8 cellular contexts compared by ENCODE assay signal in genomic region chr16:77211880-77212735, GRCh38. TPM values are rescaled to one million over a fixed set of nuclear protein-coding genes. Genes with fewer than 3 reads are reported as not detected.
DNase-seq lines count a peak whose midpoint lies in the region; ATAC-seq lines count a peak whose summit lies in the region.

No MANE protein-coding gene starts in this region.

- POLR2A ChIA-PET in activated CD4-positive, alpha-beta T cell treated with anti-CD3 and anti-CD28 coated beads, Interleukin-2, amount 10 ng/mL, durations not matched to agents 7 days and 5 days (lab: Charles Lee) = no interaction called here

- peak overlapping the region; percentile 80 for H3K27ac Mint-ChIP-seq in activated CD4-positive, alpha-beta T cell treated with anti-CD3 and anti-CD28 coated beads, Interleukin-2, amount 10 ng/mL, durations not matched to agents 7 days and 5 days
- H3K27ac Mint-ChIP-seq in stimulated activated effector memory CD8-positive, alpha-beta T cell treated with anti-CD3 and anti-CD28 coated beads, Interleukin-12 subunit alpha, Interleukin-12 subunit beta, amount 100 ng/mL, for 72 hours = peak overlapping the region; percentile 70

- no peaks in the 10 kb centered on the region for H3K36me3 ChIP-seq in mucosa of stomach (ENCODE audit: control insufficient read depth, insufficient read depth, low read length)

- peak; percentile 29 for DNase-seq in A172 (ENCODE audit: low spot score)
- peak; percentile 32 for DNase-seq in NCI-H2227 treated with DMSO at 0.1 percent for 48 hours (lab: John Stamatoyannopoulos, UW)
- peak; percentile 75 for DNase-seq in activated CD4-positive, alpha-beta T cell treated with anti-CD3 and anti-CD28 coated beads, Interleukin-2, amount 10 ng/mL, durations not matched to agents 7 days and 5 days
- peak; percentile 86 for DNase-seq in ecto neural progenitor cell (ENCODE audit: low spot score)
- peak; percentile 55 to 83 for DNase-seq in stimulated activated effector memory CD8-positive, alpha-beta T cell treated with anti-CD3 and anti-CD28 coated beads, Interleukin-12 subunit alpha, Interleukin-12 subunit beta, amount 100 ng/mL, for 72 hours (ENCODE audit: low spot score in 2 of 2)

- H3K27me3 Mint-ChIP-seq in activated CD4-positive, alpha-beta T cell treated with anti-CD3 and anti-CD28 coated beads, Interleukin-2, amount 10 ng/mL, durations not matched to agents 7 days and 5 days = no peaks in the 10 kb centered on the region

- peaks cover 10% of the 10 kb centered on the region for H3K4me1 Mint-ChIP-seq in activated CD4-positive, alpha-beta T cell treated with anti-CD3 and anti-CD28 coated beads, Interleukin-2, amount 10 ng/mL, durations not matched to agents 7 days and 5 days
- peaks cover 19% of the 10 kb centered on the region for H3K4me1 Mint-ChIP-seq in stimulated activated effector memory CD8-positive, alpha-beta T cell treated with anti-CD3 and anti-CD28 coated beads, Interleukin-12 subunit alpha, Interleukin-12 subunit beta, amount 100 ng/mL, for 72 hours

- H3K9me3 Mint-ChIP-seq in activated CD4-positive, alpha-beta T cell treated with anti-CD3 and anti-CD28 coated beads, Interleukin-2, amount 10 ng/mL, durations not matched to agents 7 days and 5 days = no peaks in the 10 kb centered on the region
- no peaks in the 10 kb centered on the region for H3K9me3 Mint-ChIP-seq in stimulated activated effector memory CD8-positive, alpha-beta T cell treated with anti-CD3 and anti-CD28 coated beads, Interleukin-12 subunit alpha, Interleukin-12 subunit beta, amount 100 ng/mL, for 72 hours

- H3K36me3 Mint-ChIP-seq in activated CD4-positive, alpha-beta T cell treated with anti-CD3 and anti-CD28 coated beads, Interleukin-2, amount 10 ng/mL, durations not matched to agents 7 days and 5 days (ENCODE audit: low read depth) = no peaks in the 10 kb centered on the region
- H3K36me3 Mint-ChIP-seq in stimulated activated effector memory CD8-positive, alpha-beta T cell treated with anti-CD3 and anti-CD28 coated beads, Interleukin-12 subunit alpha, Interleukin-12 subunit beta, amount 100 ng/mL, for 72 hours = no peaks in the 10 kb centered on the region

- peak overlapping the region; percentile 47 for H3K9ac ChIP-seq in mucosa of stomach (ENCODE audit: low read length)

- peak overlapping the region; percentile 36 for H3K4me3 ChIP-seq in mucosa of stomach (ENCODE audit: low read length)

- H3K27me3 ChIP-seq in mucosa of stomach (ENCODE audit: control insufficient read depth, insufficient read depth, low read length) = peaks cover 26% of the 10 kb centered on the region

- peak overlapping the region; percentile 78 for H3K4me3 Mint-ChIP-seq in activated CD4-positive, alpha-beta T cell treated with anti-CD3 and anti-CD28 coated beads, Interleukin-2, amount 10 ng/mL, durations not matched to agents 7 days and 5 days
- peak overlapping the region; percentile 80 for H3K4me3 Mint-ChIP-seq in stimulated activated effector memory CD8-positive, alpha-beta T cell treated with anti-CD3 and anti-CD28 coated beads, Interleukin-12 subunit alpha, Interleukin-12 subunit beta, amount 100 ng/mL, for 72 hours

- no peaks in the 10 kb centered on the region for H3K4me1 ChIP-seq in mucosa of stomach (ENCODE audit: control insufficient read depth, insufficient read depth, low read length)

- CTCF ChIA-PET in activated CD4-positive, alpha-beta T cell treated with anti-CD3 and anti-CD28 coated beads, Interleukin-2, amount 10 ng/mL, durations not matched to agents 7 days and 5 days (lab: Charles Lee) = interaction anchor here (1.5 kb wide), 1 partner anchor 11 kb away, joined by 5 read pairs; no protein-coding TSS in a partner anchor

- H3K9me3 ChIP-seq in mucosa of stomach (ENCODE audit: control insufficient read depth, low read length) = no peaks in the 10 kb centered on the region

- ATAC-seq in GM18867 (IDR thresholded peaks at IDR 0.05; ENCODE audit: unreplicated experiment) = peak; percentile 68
- ATAC-seq in HG03066 (IDR thresholded peaks at IDR 0.05; ENCODE audit: low read depth, unreplicated experiment) = peak; percentile 62
- peak; percentile 83 for ATAC-seq in stimulated activated effector memory CD8-positive, alpha-beta T cell treated with anti-CD3 and anti-CD28 coated beads, Interleukin-12 subunit alpha, Interleukin-12 subunit beta, amount 100 ng/mL, for 72 hours

RNA-seq across cellular contexts. Expression of gene SYCE1L, which starts 12.9 kb away (rescaled TPM):
- total RNA-seq in A172 (2014; rRNA removed; shearing (Covaris generic)) = 0.12 TPM in 1 of 2 replicates, not detected in the other
- total RNA-seq in activated CD4-positive, alpha-beta T cell treated with anti-CD3 and anti-CD28 coated beads, Interleukin-2, amount 10 ng/mL, durations not matched to agents 7 days and 5 days = 10 to 100 TPM in 1 of 2 experiments, 1 to 10 TPM in 1; 6.6 to 11.1 TPM

RNA-seq across cellular contexts. Expression of gene MON1B, which starts 21.1 kb away (rescaled TPM):
- total RNA-seq in A172 (2014; rRNA removed; shearing (Covaris generic)) = 8.5 and 10.7 TPM in 2 replicates
- 10 to 100 TPM; 62.8 to 70.7 TPM for total RNA-seq in activated CD4-positive, alpha-beta T cell treated with anti-CD3 and anti-CD28 coated beads, Interleukin-2, amount 10 ng/mL, durations not matched to agents 7 days and 5 days

Comparison
In these comparisons a context has a peak if more than half of its experiments do, and no peak if none do; other contexts are left out.
1. Peak in every context shown above with its lines: DNase-seq, ATAC-seq and H3K4me3 ChIP-seq.
2. DNase-seq: peak in every context shown above with its lines; median percentile 86 in ecto neural progenitor cell; 75 in activated CD4-positive, alpha-beta T cell treated with anti-CD3 and anti-CD28 coated beads, Interleukin-2, amount 10 ng/mL, durations not matched to agents 7 days and 5 days; 69 in stimulated activated effector memory CD8-positive, alpha-beta T cell treated with anti-CD3 and anti-CD28 coated beads, Interleukin-12 subunit alpha, Interleukin-12 subunit beta, amount 100 ng/mL, for 72 hours; 32 in NCI-H2227 treated with DMSO at 0.1 percent for 48 hours; 29 in A172.